In the genomic region with DNA sequence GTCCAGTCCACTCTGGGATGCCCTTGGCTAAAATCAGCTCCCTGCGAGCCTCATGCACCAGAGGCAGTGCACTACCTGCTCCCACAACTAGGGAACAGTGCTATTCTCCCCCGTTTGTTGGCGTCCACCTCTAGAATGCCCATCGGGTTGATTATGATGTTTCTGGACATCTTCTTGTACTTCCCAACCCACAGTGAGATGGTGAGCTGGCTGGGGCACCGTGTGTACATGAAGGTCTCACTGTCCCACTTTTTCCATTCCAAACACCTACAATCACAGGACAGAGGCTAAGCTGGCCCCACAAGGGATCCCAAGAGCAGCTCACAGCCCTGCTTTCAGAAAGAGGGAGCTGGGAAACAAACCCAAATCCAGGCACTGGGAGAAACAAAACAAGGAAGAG, we compare ENCODE assay signal across 18 cellular contexts.
A peak's percentile ranks its signal among the peaks of the same experiment; 100 is the strongest.
DNase-seq lines count a peak whose midpoint lies in the region; ATAC-seq, FAIRE-seq and TF ChIP-seq lines count a peak whose summit lies in the region.
"Had no signal": no experiment of that assay in that cellular context is flagged by ENCODE, and none has a peak within 500 bp of the region (broad histone marks: within the 10 kb centered on the region; RNA-seq: fewer than 3 reads in every experiment).

No MANE protein-coding gene starts in this region.

- H2AFZ ChIP-seq in H1 (ENCODE audit: low read length) (no peak overlapping the region), GM23338 (no peak overlapping the region)
- H2AFZ ChIP-seq: GM23248 had no signal

- H3K4me1 ChIP-seq in H1 (replicated peaks in 1 of 4; ENCODE audit: control insufficient read depth in 3 of 4, insufficient read depth in 4 of 4, low read length in 3 of 4) = peaks cover 0 to 8% (median 3%) of the 10 kb centered on the region in 4 experiments; a peak in 5 of 7 replicates
- H3K4me1 ChIP-seq in spleen = peaks cover 0 to 12% (median 4%) of the 10 kb centered on the region in 6 donors
- peaks cover 4% of the 10 kb centered on the region for H3K4me1 ChIP-seq in lower lobe of right lung
- H3K4me1 ChIP-seq in GM23338 (ENCODE audit: insufficient read depth) = peaks cover 19% of the 10 kb centered on the region

- H3K36me3 Mint-ChIP-seq in activated CD8-positive, alpha-beta T cell treated with anti-CD3 and anti-CD28 coated beads, Interleukin-2, amount 10 ng/mL, durations not matched to agents 7 days and 5 days (ENCODE audit: low read depth) = no peaks in the 10 kb centered on the region
- no peaks in the 10 kb centered on the region for H3K36me3 Mint-ChIP-seq in activated CD8-positive, alpha-beta T cell treated with anti-CD3 and anti-CD28 coated beads for 36 hours (ENCODE audit: low read depth)
- H3K36me3 Mint-ChIP-seq in neural crest cell (ENCODE audit: low read depth) = peaks cover 5% of the 10 kb centered on the region
- H3K36me3 Mint-ChIP-seq in GM23338 (ENCODE audit: low read depth) = no peaks in the 10 kb centered on the region
- H3K36me3 Mint-ChIP-seq: CD8-positive, alpha-beta T cell had no signal

- no peak for FAIRE-seq in H1 (lab: Jason Lieb, UNC)
- FAIRE-seq: G401.6, GM12891, GM18507 had no signal

- no peaks in the 10 kb centered on the region for H3K9me3 Mint-ChIP-seq in activated CD8-positive, alpha-beta T cell treated with anti-CD3 and anti-CD28 coated beads, Interleukin-2, amount 10 ng/mL, durations not matched to agents 7 days and 5 days (ENCODE audit: insufficient read depth)
- no peaks in the 10 kb centered on the region for H3K9me3 Mint-ChIP-seq in activated CD8-positive, alpha-beta T cell treated with anti-CD3 and anti-CD28 coated beads for 36 hours
- no peaks in the 10 kb centered on the region for H3K9me3 Mint-ChIP-seq in neural crest cell
- no peaks in the 10 kb centered on the region for H3K9me3 Mint-ChIP-seq in GM23338
- H3K9me3 Mint-ChIP-seq: CD8-positive, alpha-beta T cell had no signal

- no peak overlapping the region for H3K4me3 Mint-ChIP-seq in activated CD8-positive, alpha-beta T cell treated with anti-CD3 and anti-CD28 coated beads, Interleukin-2, amount 10 ng/mL, durations not matched to agents 7 days and 5 days
- H3K4me3 Mint-ChIP-seq in activated CD8-positive, alpha-beta T cell treated with anti-CD3 and anti-CD28 coated beads for 36 hours = no peak overlapping the region
- H3K4me3 Mint-ChIP-seq in neural crest cell (peak overlapping the region; percentile 2), GM23338 (no peak overlapping the region)
- H3K4me3 Mint-ChIP-seq: B cell; CD8-positive, alpha-beta T cell had no signal

- no peak for TF ChIP-seq RAD21 in H1 (IDR thresholded peaks at IDR 0.05 in 1 of 2, conservative IDR thresholded peaks at IDR 0.05 in 1 of 2; ENCODE audit: low read depth in 2 of 2, low read length in 2 of 2)

- POLR2A ChIA-PET in activated CD8-positive, alpha-beta T cell treated with anti-CD3 and anti-CD28 coated beads, Interleukin-2, amount 10 ng/mL, durations not matched to agents 7 days and 5 days (lab: Charles Lee) = interaction anchor here (0.6 kb wide), 1 partner anchor 119 kb away, joined by 3 read pairs; no protein-coding TSS in a partner anchor
- POLR2A ChIA-PET in activated CD8-positive, alpha-beta T cell treated with anti-CD3 and anti-CD28 coated beads for 36 hours (lab: Charles Lee) = no interaction called here
- POLR2A ChIA-PET in H1 (lab: Charles Lee; ENCODE audit: partially characterized antibody) = interaction anchor here (0.8 to 1.3 kb wide), 2 partner anchors 9 to 23 kb away, joined by 3 to 4 read pairs; no protein-coding TSS in a partner anchor

- H3K4me1 Mint-ChIP-seq in activated CD8-positive, alpha-beta T cell treated with anti-CD3 and anti-CD28 coated beads, Interleukin-2, amount 10 ng/mL, durations not matched to agents 7 days and 5 days (ENCODE audit: low read depth) = peaks cover 7% of the 10 kb centered on the region
- H3K4me1 Mint-ChIP-seq in activated CD8-positive, alpha-beta T cell treated with anti-CD3 and anti-CD28 coated beads for 36 hours (ENCODE audit: low read depth) = peaks cover 3% of the 10 kb centered on the region
- H3K4me1 Mint-ChIP-seq in neural crest cell (peaks cover 27% of the 10 kb centered on the region), GM23338 (peaks cover 23% of the 10 kb centered on the region)

- H3K56ac ChIP-seq in H1 (replicated peaks; ENCODE audit: insufficient read length, low read depth, low read length) = no peak overlapping the region

- H3K36me3 ChIP-seq in H1 (ENCODE audit: control insufficient read depth in 2 of 4, insufficient read depth in 4 of 4, low read length in 3 of 4) (no peaks in the 10 kb centered on the region), spleen (no peaks in the 10 kb centered on the region), lower lobe of right lung (no peaks in the 10 kb centered on the region), GM23338 (ENCODE audit: insufficient read depth) (no peaks in the 10 kb centered on the region)
- H3K36me3 ChIP-seq: BLaER1 treated with 17β-estradiol and CSF1 and Interleukin-3, amounts not matched to agents 10 nM and 100 nM; HAP-1 had no signal

- no peak for TF ChIP-seq CTCF in activated CD8-positive, alpha-beta T cell treated with anti-CD3 and anti-CD28 coated beads for 36 hours (IDR thresholded peaks at IDR 0.05)
- TF ChIP-seq CTCF in H1 (IDR thresholded peaks at IDR 0.05; ENCODE audit: control extremely low read depth in 1 of 3, insufficient read depth in 1 of 3, low read depth in 1 of 3, low read length in 3 of 3) (peak in 2 of 3 experiments; percentile 21 to 22; a peak in 2 of 4 replicates), neural crest cell (conservative IDR thresholded peaks at IDR 0.05) (no peak), spleen (IDR thresholded peaks at IDR 0.05 in 8 of 11, conservative IDR thresholded peaks at IDR 0.05 in 3 of 11) (no peak), lower lobe of right lung (IDR thresholded peaks at IDR 0.05) (no peak), GM23338 (conservative IDR thresholded peaks at IDR 0.05; ENCODE audit: low read depth in 2 of 2) (no peak)

- TF ChIP-seq POLR2A in H1 (IDR thresholded peaks at IDR 0.05; ENCODE audit: control extremely low read depth in 1 of 2, low read depth in 2 of 2, low read length in 2 of 2) (no peak), spleen (IDR thresholded peaks at IDR 0.05) (no peak)

- no peaks in the 10 kb centered on the region for H3K27me3 ChIP-seq in H1 (replicated peaks in 1 of 4; ENCODE audit: control insufficient read depth in 3 of 4, extremely low read depth in 1 of 4, insufficient read depth in 3 of 4, low read length in 3 of 4)
- H3K27me3 ChIP-seq in spleen (replicated peaks in 1 of 7) = peaks cover 0 to 26% (median 9%) of the 10 kb centered on the region in 7 donors
- H3K27me3 ChIP-seq in lower lobe of right lung (ENCODE audit: low read depth) = peaks cover 8% of the 10 kb centered on the region
- no peaks in the 10 kb centered on the region for H3K27me3 ChIP-seq in GM23338 (ENCODE audit: insufficient read depth)
- H3K27me3 ChIP-seq: BLaER1 treated with 17β-estradiol and CSF1 and Interleukin-3, amounts not matched to agents 10 nM and 100 nM had no signal

- DNase-seq in activated CD8-positive, alpha-beta T cell treated with anti-CD3 and anti-CD28 coated beads, Interleukin-2, amount 10 ng/mL, durations not matched to agents 7 days and 5 days = peak; percentile 2
- DNase-seq in activated CD8-positive, alpha-beta T cell treated with anti-CD3 and anti-CD28 coated beads for 36 hours = no peak
- peak in 1 of 2 experiments; percentile 34 for DNase-seq in H1 (ENCODE audit: low read depth in 1 of 2, low spot score in 2 of 2)
- DNase-seq in neural crest cell (ENCODE audit: low read depth, low spot score) = no peak
- peak; percentile 43 for DNase-seq in spleen
- DNase-seq in stimulated activated CD4-positive, alpha-beta T cell treated with anti-CD3 and anti-CD28 coated beads, Interleukin-2, amount 100 ng/mL, for 48 hours = no peak
- DNase-seq in lower lobe of right lung = no peak
- no peak for DNase-seq in GM23338 (ENCODE audit: low spot score)
- DNase-seq: 8988T; CD8-positive, alpha-beta T cell; COR-L47; GM23248 had no signal

- no peaks in the 10 kb centered on the region; the same call in 1 of the 2 replicates for H3F3A ChIP-seq in GM23338 (replicated peaks; ENCODE audit: low read depth)

- H3K27me3 Mint-ChIP-seq in activated CD8-positive, alpha-beta T cell treated with anti-CD3 and anti-CD28 coated beads, Interleukin-2, amount 10 ng/mL, durations not matched to agents 7 days and 5 days (ENCODE audit: low read depth) = peaks cover 12% of the 10 kb centered on the region
- H3K27me3 Mint-ChIP-seq in activated CD8-positive, alpha-beta T cell treated with anti-CD3 and anti-CD28 coated beads for 36 hours = peaks cover 26% of the 10 kb centered on the region
- no peaks in the 10 kb centered on the region for H3K27me3 Mint-ChIP-seq in neural crest cell (ENCODE audit: low read depth)
- H3K27me3 Mint-ChIP-seq in GM23338 (ENCODE audit: insufficient read depth, low read depth, poor library complexity) = peaks cover 5% of the 10 kb centered on the region

- H3K4me2 ChIP-seq in H1 (ENCODE audit: insufficient read depth in 1 of 2, low read depth in 2 of 2, low read length in 2 of 2) = no peak overlapping the region
- no peak overlapping the region for H3K4me2 ChIP-seq in GM23338

- ATAC-seq in activated CD8-positive, alpha-beta T cell treated with anti-CD3 and anti-CD28 coated beads, Interleukin-2, amount 10 ng/mL, durations not matched to agents 7 days and 5 days = no peak
- no peak for ATAC-seq in activated CD8-positive, alpha-beta T cell treated with anti-CD3 and anti-CD28 coated beads for 36 hours
- no peak for ATAC-seq in lower lobe of right lung
- no peak for ATAC-seq in GM23338
- ATAC-seq: CD8-positive, alpha-beta T cell had no signal

- H3K9ac ChIP-seq in H1 (replicated peaks in 1 of 4; ENCODE audit: extremely low read depth in 1 of 4, low read depth in 3 of 4, low read length in 3 of 4) = no peak overlapping the region
- H3K9ac ChIP-seq: BLaER1 treated with 17β-estradiol and CSF1 and Interleukin-3, amounts not matched to agents 10 nM and 100 nM; GM23248 had no signal

- H3K4ac ChIP-seq in H1 (replicated peaks; ENCODE audit: insufficient read length, low read depth, low read length) = no peak overlapping the region

- no peaks in the 10 kb centered on the region; the same call in 1 of the 2 replicates for H3K79me1 ChIP-seq in H1 (ENCODE audit: low read depth, low read length)

- H4K20me1 ChIP-seq in H1 (replicated peaks in 1 of 2; ENCODE audit: control insufficient read depth in 1 of 2, insufficient read depth in 2 of 2, low read length in 2 of 2) = no peaks in the 10 kb centered on the region
- no peaks in the 10 kb centered on the region for H4K20me1 ChIP-seq in GM23338 (replicated peaks; ENCODE audit: insufficient read depth)
- H4K20me1 ChIP-seq: BLaER1 treated with 17β-estradiol and CSF1 and Interleukin-3, amounts not matched to agents 10 nM and 100 nM had no signal

- H2BK20ac ChIP-seq in H1 (ENCODE audit: low read length) = no peak overlapping the region

- H3K79me2 ChIP-seq in H1 (ENCODE audit: control insufficient read depth in 1 of 2, insufficient read depth in 2 of 2, low read length in 2 of 2) (no peaks in the 10 kb centered on the region), GM23338 (replicated peaks; ENCODE audit: insufficient read depth) (no peaks in the 10 kb centered on the region)

- no peak overlapping the region for H2BK12ac ChIP-seq in H1 (ENCODE audit: low read depth, low read length)

- WGBS in H1 (ENCODE audit: extremely low coverage in 1 of 2, insufficient coverage in 1 of 2, insufficient read length in 1 of 2, insufficient replicate concordance in 2 of 2, low coverage in 1 of 2, low lambda C conversion rate in 2 of 2, missing lambda C conversion rate in 1 of 2), 2 experiments = 96% methylated on average over 5 of the region's 5 CpGs; no CpG with 5 or more reads in 1 of the 2 experiments
- 85 to 93% (median 88%) methylated on average over 5 of the region's 5 CpGs for WGBS in spleen, 5 donors

- H3K23me2 ChIP-seq in H1 (ENCODE audit: low read depth, low read length) = peaks cover 3% of the 10 kb centered on the region; the same call in 1 of the 2 replicates

- H3K9me2 ChIP-seq in GM23338 (ENCODE audit: insufficient read depth) = no peaks in the 10 kb centered on the region

- no peaks in the 10 kb centered on the region for H3K9me3 ChIP-seq in H1 (ENCODE audit: insufficient read depth in 2 of 2, low read depth in 1 of 2, low read length in 1 of 2)
- H3K9me3 ChIP-seq in spleen = no peaks in the 10 kb centered on the region
- H3K9me3 ChIP-seq in lower lobe of right lung = no peaks in the 10 kb centered on the region
- H3K9me3 ChIP-seq: HAP-1 had no signal

- no peak overlapping the region for H3K27ac Mint-ChIP-seq in activated CD8-positive, alpha-beta T cell treated with anti-CD3 and anti-CD28 coated beads, Interleukin-2, amount 10 ng/mL, durations not matched to agents 7 days and 5 days
- no peak overlapping the region for H3K27ac Mint-ChIP-seq in activated CD8-positive, alpha-beta T cell treated with anti-CD3 and anti-CD28 coated beads for 36 hours
- H3K27ac Mint-ChIP-seq in neural crest cell (ENCODE audit: unreplicated experiment) = no peak overlapping the region
- H3K27ac Mint-ChIP-seq in GM23338 = no peak overlapping the region
- H3K27ac Mint-ChIP-seq: B cell; CD8-positive, alpha-beta T cell had no signal

- no peak overlapping the region for H2BK120ac ChIP-seq in H1 (replicated peaks; ENCODE audit: low read depth, low read length)

- no peak for TF ChIP-seq EP300 in H1 (IDR thresholded peaks at IDR 0.05; ENCODE audit: borderline replicate concordance in 1 of 2, low read depth in 2 of 2, low read length in 2 of 2)

- H3K27ac ChIP-seq in H1 (ENCODE audit: low read depth, low read length) = no peak overlapping the region
- H3K27ac ChIP-seq in spleen = no peak overlapping the region
- no peak overlapping the region for H3K27ac ChIP-seq in lower lobe of right lung
- H3K27ac ChIP-seq in GM23338 (ENCODE audit: low read depth) = no peak overlapping the region
- H3K27ac ChIP-seq: BLaER1 treated with 17β-estradiol and CSF1 and Interleukin-3, amounts not matched to agents 10 nM and 100 nM; GM23248 had no signal

- no peak overlapping the region for H2BK5ac ChIP-seq in H1 (ENCODE audit: low read depth, low read length)

- H4K8ac ChIP-seq in H1 (ENCODE audit: extremely low read depth, insufficient read depth, low read length) = no peak overlapping the region

- no peak overlapping the region for H4K91ac ChIP-seq in H1 (replicated peaks; ENCODE audit: insufficient read length, low read length)

- no peak overlapping the region for H3K14ac ChIP-seq in H1 (ENCODE audit: insufficient read length)

- H2BK15ac ChIP-seq in H1 (ENCODE audit: low read length) = no peak overlapping the region

- H3K4me3 ChIP-seq in H1 (ENCODE audit: extremely low read depth in 1 of 4, insufficient read depth in 2 of 4, low read depth in 3 of 4, low read length in 4 of 4) = no peak overlapping the region
- no peak overlapping the region for H3K4me3 ChIP-seq in spleen
- no peak overlapping the region for H3K4me3 ChIP-seq in lower lobe of right lung
- no peak overlapping the region for H3K4me3 ChIP-seq in GM23338
- H3K4me3 ChIP-seq: BLaER1 treated with 17β-estradiol and CSF1 and Interleukin-3, amounts not matched to agents 10 nM and 100 nM; GM23248; HAP-1 had no signal

- no peak overlapping the region for H4K5ac ChIP-seq in H1 (ENCODE audit: insufficient read length, low read depth, low read length)

- intact Hi-C loops in activated CD8-positive, alpha-beta T cell treated with anti-CD3 and anti-CD28 coated beads for 36 hours (cut with micrococcal nuclease) = no loop called here
- intact Hi-C loops in spleen (cut with DNase I; ENCODE audit: low total_unique reads) = no loop called here
- intact Hi-C loops in lower lobe of right lung (cut with DNase I) = no loop called here

- no peak overlapping the region for H3K18ac ChIP-seq in H1 (ENCODE audit: extremely low read depth, low read length)

- CTCF ChIA-PET in activated CD8-positive, alpha-beta T cell treated with anti-CD3 and anti-CD28 coated beads, Interleukin-2, amount 10 ng/mL, durations not matched to agents 7 days and 5 days (lab: Charles Lee) = no interaction called here
- CTCF ChIA-PET in activated CD8-positive, alpha-beta T cell treated with anti-CD3 and anti-CD28 coated beads for 36 hours (lab: Charles Lee) = interaction anchor here (0.8 kb wide), 1 partner anchor 60 kb away, joined by 3 read pairs; no protein-coding TSS in a partner anchor
- CTCF ChIA-PET in H1 (lab: Charles Lee; ENCODE audit: partially characterized antibody) = interaction anchor here (0.6 to 3.2 kb wide), 6 partner anchors 8 to 130 kb away, joined by 3 to 18 read pairs (median 5); no protein-coding TSS in a partner anchor

- H3K23ac ChIP-seq in H1 (ENCODE audit: insufficient read length) = no peak overlapping the region

- H2AK5ac ChIP-seq in H1 (ENCODE audit: low read depth, low read length) = no peak overlapping the region

Comparison
In these comparisons a context has a peak if more than half of its experiments do, and no peak if none do; other contexts are left out.
1. DNase-seq: peak in activated CD8-positive, alpha-beta T cell treated with anti-CD3 and anti-CD28 coated beads, Interleukin-2, amount 10 ng/mL, durations not matched to agents 7 days and 5 days (single experiment) and spleen (single experiment); none in activated CD8-positive, alpha-beta T cell treated with anti-CD3 and anti-CD28 coated beads for 36 hours (single experiment), neural crest cell (single experiment), stimulated activated CD4-positive, alpha-beta T cell treated with anti-CD3 and anti-CD28 coated beads, Interleukin-2, amount 100 ng/mL, for 48 hours (0 of 2), lower lobe of right lung (single experiment) and GM23338 (single experiment).
2. CTCF ChIP-seq: peak in H1 (2 of 3); none in activated CD8-positive, alpha-beta T cell treated with anti-CD3 and anti-CD28 coated beads for 36 hours (single experiment), neural crest cell (single experiment), spleen (0 of 11), lower lobe of right lung (single experiment) and GM23338 (0 of 2).